ENCODE assay signal across 8 cellular contexts in genomic region chr2:27428978-27429541, GRCh38. TPM values are rescaled to one million over a fixed set of nuclear protein-coding genes. Genes with fewer than 3 reads are reported as not detected.
DNase-seq lines count a peak whose midpoint lies in the region; ATAC-seq and TF ChIP-seq lines count a peak whose summit lies in the region.

No MANE protein-coding gene starts in this region.

- CTCF ChIA-PET in activated CD8-positive, alpha-beta memory T cell treated with anti-CD3 and anti-CD28 coated beads, Interleukin-2, amount 10 ng/mL, durations not matched to agents 7 days and 5 days (lab: Charles Lee) = interaction anchor here (1.8 to 4.9 kb wide), 4 partner anchors 9 to 254 kb away, joined by 4 to 33 read pairs (median 18); partner anchors contain the start of genes EIF2B4 and PPM1G

- H3K27me3 ChIP-seq in BLaER1 (no peaks in the 10 kb centered on the region), endodermal cell (ENCODE audit: control insufficient read depth, insufficient read depth, low read length, poor library complexity, severe bottlenecking) (no peaks in the 10 kb centered on the region)

- peaks cover 52% of the 10 kb centered on the region for H4K20me1 ChIP-seq in BLaER1

- no peaks in the 10 kb centered on the region for H3K27me3 Mint-ChIP-seq in activated CD8-positive, alpha-beta memory T cell treated with anti-CD3 and anti-CD28 coated beads, Interleukin-2, amount 10 ng/mL, durations not matched to agents 7 days and 5 days
- H3K27me3 Mint-ChIP-seq in endodermal cell (ENCODE audit: insufficient read depth) (no peaks in the 10 kb centered on the region), mesothelial cell of epicardium (ENCODE audit: low read depth) (no peaks in the 10 kb centered on the region)

- H3K27ac Mint-ChIP-seq in activated CD8-positive, alpha-beta memory T cell treated with anti-CD3 and anti-CD28 coated beads, Interleukin-2, amount 10 ng/mL, durations not matched to agents 7 days and 5 days = peak overlapping the region; percentile 92
- H3K27ac Mint-ChIP-seq in endodermal cell (peak overlapping the region; percentile 87), mesothelial cell of epicardium (peak overlapping the region; percentile 98)

- peaks cover 14% of the 10 kb centered on the region for H3K36me3 Mint-ChIP-seq in activated CD8-positive, alpha-beta memory T cell treated with anti-CD3 and anti-CD28 coated beads, Interleukin-2, amount 10 ng/mL, durations not matched to agents 7 days and 5 days
- H3K36me3 Mint-ChIP-seq in endodermal cell (ENCODE audit: low read depth) (peaks cover 16% of the 10 kb centered on the region), mesothelial cell of epicardium (peaks cover 11% of the 10 kb centered on the region)

- H3K9ac ChIP-seq in BLaER1 = peak overlapping the region; percentile 92
- H3K9ac ChIP-seq in endodermal cell (ENCODE audit: extremely low read depth, low read length, poor library complexity, severe bottlenecking) = peak overlapping the region; percentile 86

- DNase-seq in NCI-H82 (lab: John Stamatoyannopoulos, UW) (peak; percentile 88), endodermal cell (peak; percentile 96), mesothelial cell of epicardium (ENCODE audit: low spot score in 2 of 2, unreplicated experiment in 2 of 2) (peak; percentile 45 to 80)
- peak; percentile 88 for DNase-seq in activated CD8-positive, alpha-beta memory T cell treated with anti-CD3 and anti-CD28 coated beads, Interleukin-2, amount 10 ng/mL, durations not matched to agents 7 days and 5 days
- peak; percentile 44 to 55 for DNase-seq in stimulated activated CD8-positive, alpha-beta memory T cell treated with anti-CD3 and anti-CD28 coated beads, Interleukin-15, amount 100 ng/mL, for 4 hours (ENCODE audit: low read depth in 2 of 2)

- H3K9me3 Mint-ChIP-seq in activated CD8-positive, alpha-beta memory T cell treated with anti-CD3 and anti-CD28 coated beads, Interleukin-2, amount 10 ng/mL, durations not matched to agents 7 days and 5 days (ENCODE audit: low read depth) = no peaks in the 10 kb centered on the region
- H3K9me3 Mint-ChIP-seq in endodermal cell (no peaks in the 10 kb centered on the region), mesothelial cell of epicardium (no peaks in the 10 kb centered on the region)

- peaks cover 31% of the 10 kb centered on the region for H3K4me1 Mint-ChIP-seq in activated CD8-positive, alpha-beta memory T cell treated with anti-CD3 and anti-CD28 coated beads, Interleukin-2, amount 10 ng/mL, durations not matched to agents 7 days and 5 days
- peaks cover 22% of the 10 kb centered on the region for H3K4me1 Mint-ChIP-seq in endodermal cell
- H3K4me1 Mint-ChIP-seq in mesothelial cell of epicardium = peaks cover 29% of the 10 kb centered on the region

- H3K4me3 Mint-ChIP-seq in activated CD8-positive, alpha-beta memory T cell treated with anti-CD3 and anti-CD28 coated beads, Interleukin-2, amount 10 ng/mL, durations not matched to agents 7 days and 5 days = peak overlapping the region; percentile 93
- H3K4me3 Mint-ChIP-seq in endodermal cell (peak overlapping the region; percentile 81), mesothelial cell of epicardium (peak overlapping the region; percentile 99)

- H3K36me3 ChIP-seq in BLaER1 (peaks cover 26% of the 10 kb centered on the region), endodermal cell (ENCODE audit: control insufficient read depth, insufficient read depth, low read length) (peaks cover 18% of the 10 kb centered on the region)

- H3K27ac ChIP-seq in BLaER1 = peak overlapping the region; percentile 95
- H3K27ac ChIP-seq in endodermal cell (ENCODE audit: low read depth, low read length) = peak overlapping the region; percentile 94

- H3K4me3 ChIP-seq in BLaER1 (peak overlapping the region; percentile 95), endodermal cell (ENCODE audit: low read length) (peak overlapping the region; percentile 89)

- 0% methylated on average over 10 to 51 of the region's 51 CpGs for WGBS in endodermal cell (ENCODE audit: insufficient coverage in 1 of 2, insufficient read length in 1 of 2), 2 experiments

- H3K9me3 ChIP-seq in BLaER1 (no peaks in the 10 kb centered on the region), endodermal cell (ENCODE audit: control insufficient read depth, low read length) (no peaks in the 10 kb centered on the region)

- H3K4me1 ChIP-seq in BLaER1 (peaks cover 42% of the 10 kb centered on the region), endodermal cell (ENCODE audit: control insufficient read depth, insufficient read depth, low read length) (no peaks in the 10 kb centered on the region)

- no peak for TF ChIP-seq CTCF in endodermal cell (conservative IDR thresholded peaks at IDR 0.05)
- TF ChIP-seq CTCF in mesothelial cell of epicardium (IDR thresholded peaks at IDR 0.05; ENCODE audit: unreplicated experiment) = no peak

- H3K4me2 ChIP-seq in BLaER1 = peak overlapping the region; percentile 86

- ATAC-seq in GM18909 (IDR thresholded peaks at IDR 0.05; ENCODE audit: poor library complexity, unreplicated experiment) = peak; percentile 67
- peak; percentile 68 for ATAC-seq in HG03139 (IDR thresholded peaks at IDR 0.05; ENCODE audit: unreplicated experiment)
- ATAC-seq in activated CD8-positive, alpha-beta memory T cell treated with anti-CD3 and anti-CD28 coated beads, Interleukin-2, amount 10 ng/mL, durations not matched to agents 7 days and 5 days = peak; percentile 77

RNA-seq across cellular contexts. Expression of gene NRBP1, which starts 0.6 kb away (rescaled TPM):
- total RNA-seq in activated CD8-positive, alpha-beta memory T cell treated with anti-CD3 and anti-CD28 coated beads, Interleukin-2, amount 10 ng/mL, durations not matched to agents 7 days and 5 days = 100 to 1,000 TPM in 1 of 2 experiments, 10 to 100 TPM in 1; 88.5 to 103 TPM
- total RNA-seq in endodermal cell = 100 to 1,000 TPM; 141 to 153 TPM
- polyA plus RNA-seq in endodermal cell (2013, experiment 1 of 2) = 100 TPM
- 95.2 TPM for polyA plus RNA-seq in endodermal cell (2013, experiment 2 of 2)
- 126 to 130 TPM (median 129 TPM) in 3 replicates for total RNA-seq in mesothelial cell of epicardium

RNA-seq across cellular contexts. Expression of gene KRTCAP3, which starts 13.1 kb away (rescaled TPM):
- total RNA-seq in activated CD8-positive, alpha-beta memory T cell treated with anti-CD3 and anti-CD28 coated beads, Interleukin-2, amount 10 ng/mL, durations not matched to agents 7 days and 5 days = 1 to 10 TPM; 4.5 to 6.4 TPM
- total RNA-seq in endodermal cell (10 to 100 TPM; 27.0 to 29.7 TPM), mesothelial cell of epicardium (24.5 to 26.1 TPM (median 25.5 TPM) in 3 replicates)
- 8.3 TPM for polyA plus RNA-seq in endodermal cell (2013, experiment 1 of 2)
- polyA plus RNA-seq in endodermal cell (2013, experiment 2 of 2) = 5.4 TPM

RNA-seq across cellular contexts. Expression of gene PPM1G, which starts 19.7 kb away (rescaled TPM):
- total RNA-seq in activated CD8-positive, alpha-beta memory T cell treated with anti-CD3 and anti-CD28 coated beads, Interleukin-2, amount 10 ng/mL, durations not matched to agents 7 days and 5 days = 100 to 1,000 TPM; 136 to 159 TPM
- 100 to 1,000 TPM; 124 to 125 TPM for total RNA-seq in endodermal cell
- polyA plus RNA-seq in endodermal cell (2013, experiment 1 of 2) = 107 TPM
- 102 TPM for polyA plus RNA-seq in endodermal cell (2013, experiment 2 of 2)
- total RNA-seq in mesothelial cell of epicardium = 60.0 to 63.7 TPM (median 62.4 TPM) in 3 replicates

RNA-seq across cellular contexts. Expression of gene ZNF513, which starts 48.5 kb away (rescaled TPM):
- total RNA-seq in activated CD8-positive, alpha-beta memory T cell treated with anti-CD3 and anti-CD28 coated beads, Interleukin-2, amount 10 ng/mL, durations not matched to agents 7 days and 5 days = 10 to 100 TPM; 12.7 to 15.4 TPM
- total RNA-seq in endodermal cell (10 to 100 TPM; 30.7 to 32.5 TPM), mesothelial cell of epicardium (25.0 to 25.7 TPM (median 25.1 TPM) in 3 replicates)
- polyA plus RNA-seq in endodermal cell (2013, experiment 1 of 2) = 21.3 TPM
- 20.5 TPM for polyA plus RNA-seq in endodermal cell (2013, experiment 2 of 2)

RNA-seq across cellular contexts. Expression of gene SNX17, which starts 58.6 kb away (rescaled TPM):
- 100 to 1,000 TPM; 101 to 125 TPM for total RNA-seq in activated CD8-positive, alpha-beta memory T cell treated with anti-CD3 and anti-CD28 coated beads, Interleukin-2, amount 10 ng/mL, durations not matched to agents 7 days and 5 days
- total RNA-seq in endodermal cell (10 to 100 TPM; 81.2 to 92.6 TPM), mesothelial cell of epicardium (83.0 to 88.4 TPM (median 88.2 TPM) in 3 replicates)
- polyA plus RNA-seq in endodermal cell (2013, experiment 1 of 2) = 70.9 TPM
- polyA plus RNA-seq in endodermal cell (2013, experiment 2 of 2) = 68.6 TPM

Comparison
In these comparisons a context has a peak if more than half of its experiments do, and no peak if none do; other contexts are left out.
1. Peak in every context shown above with its lines: DNase-seq, ATAC-seq, H3K4me3 ChIP-seq and H3K27ac ChIP-seq.